Comparison of ENCODE assay signal across 11 cellular contexts in genomic region chr12:27555928-27556778, GRCh38. TPM values are rescaled to one million over a fixed set of nuclear protein-coding genes. Genes with fewer than 3 reads are reported as not detected.
A peak's percentile ranks its signal among the peaks of the same experiment; 100 is the strongest.
DNase-seq lines count a peak whose midpoint lies in the region; ATAC-seq and TF ChIP-seq lines count a peak whose summit lies in the region.
"Had no signal": no experiment of that assay in that cellular context is flagged by ENCODE, and none has a peak within 500 bp of the region (broad histone marks: within the 10 kb centered on the region; RNA-seq: fewer than 3 reads in every experiment).

No MANE protein-coding gene starts in this region.

- ATAC-seq in lower lobe of right lung (no peak), thoracic aorta (ENCODE audit: insufficient number of reproducible peaks, low FRiP score, low read depth) (no peak), HG02623 (IDR thresholded peaks at IDR 0.05; ENCODE audit: unreplicated experiment) (no peak)

- TF ChIP-seq CTCF in lower lobe of right lung (IDR thresholded peaks at IDR 0.05) (no peak), thoracic aorta (IDR thresholded peaks at IDR 0.05) (no peak)

- H3K36me3 ChIP-seq in lower lobe of right lung (no peaks in the 10 kb centered on the region), thoracic aorta (no peaks in the 10 kb centered on the region)
- H3K36me3 ChIP-seq: neutrophil had no signal

- DNase-seq in DMS 273 (lab: John Stamatoyannopoulos, UW; ENCODE audit: unreplicated experiment): peak; percentile 2
- no peak for DNase-seq in DMS 273 treated with DMSO at 0.1 percent for 48 hours (lab: John Stamatoyannopoulos, UW)
- DNase-seq in astrocyte of the hippocampus (ENCODE audit: low read depth, low spot score): peak; percentile 59
- DNase-seq in lower lobe of right lung: no peak
- DNase-seq in thoracic aorta (ENCODE audit: low spot score): no peak
- DNase-seq in activated CD8-positive, alpha-beta memory T cell treated with anti-CD3 and anti-CD28 coated beads, Interleukin-2, amount 50 U/mL, for 4 hours: no peak
- no peak for DNase-seq in activated effector memory CD4-positive, alpha-beta T cell treated with anti-CD3 and anti-CD28 coated beads, Interleukin-2, amount 50 U/mL, for 16 hours
- DNase-seq: activated B cell treated with CpG ODN at 0.5 μM for 24 hours had no signal

- intact Hi-C loops in lower lobe of right lung (cut with DNase I): no loop called here

- peaks cover 60% of the 10 kb centered on the region for H3K4me1 ChIP-seq in lower lobe of right lung
- H3K4me1 ChIP-seq in thoracic aorta (ENCODE audit: control insufficient read depth in 1 of 2, low read depth in 2 of 2): peaks cover 53 to 86% of the 10 kb centered on the region in 2 donors

- H3K9me3 ChIP-seq in lower lobe of right lung: no peaks in the 10 kb centered on the region
- no peaks in the 10 kb centered on the region for H3K9me3 ChIP-seq in thoracic aorta
- H3K9me3 ChIP-seq: neutrophil had no signal

- H3K27me3 ChIP-seq in lower lobe of right lung (ENCODE audit: low read depth): no peaks in the 10 kb centered on the region
- no peaks in the 10 kb centered on the region for H3K27me3 ChIP-seq in thoracic aorta (replicated peaks; ENCODE audit: insufficient read depth)

- H3K4me3 ChIP-seq in lower lobe of right lung: no peak overlapping the region
- H3K4me3 ChIP-seq in thoracic aorta: peak overlapping the region; percentile 53

- peak overlapping the region; percentile 47 for H3K27ac ChIP-seq in lower lobe of right lung
- peak overlapping the region; percentile 68 to 75 for H3K27ac ChIP-seq in thoracic aorta
- H3K27ac ChIP-seq: 22Rv1, neutrophil had no signal

RNA-seq across cellular contexts. Expression of gene PPFIBP1, which starts 32.1 kb away (rescaled TPM):
- total RNA-seq in lower lobe of right lung (117 TPM), thoracic aorta (100 to 1,000 TPM; 103 to 232 TPM)

Comparison
In these comparisons a context has a peak if more than half of its experiments do, and no peak if none do; other contexts are left out.
1. DNase-seq: peak in DMS 273 (single experiment) and astrocyte of the hippocampus (single experiment); none in DMS 273 treated with DMSO at 0.1 percent for 48 hours (single experiment), lower lobe of right lung (single experiment), thoracic aorta (single experiment), activated CD8-positive, alpha-beta memory T cell treated with anti-CD3 and anti-CD28 coated beads, Interleukin-2, amount 50 U/mL, for 4 hours (single experiment) and activated effector memory CD4-positive, alpha-beta T cell treated with anti-CD3 and anti-CD28 coated beads, Interleukin-2, amount 50 U/mL, for 16 hours (single experiment).